1 cellular context compared by ENCODE assay signal in the genomic region with DNA sequence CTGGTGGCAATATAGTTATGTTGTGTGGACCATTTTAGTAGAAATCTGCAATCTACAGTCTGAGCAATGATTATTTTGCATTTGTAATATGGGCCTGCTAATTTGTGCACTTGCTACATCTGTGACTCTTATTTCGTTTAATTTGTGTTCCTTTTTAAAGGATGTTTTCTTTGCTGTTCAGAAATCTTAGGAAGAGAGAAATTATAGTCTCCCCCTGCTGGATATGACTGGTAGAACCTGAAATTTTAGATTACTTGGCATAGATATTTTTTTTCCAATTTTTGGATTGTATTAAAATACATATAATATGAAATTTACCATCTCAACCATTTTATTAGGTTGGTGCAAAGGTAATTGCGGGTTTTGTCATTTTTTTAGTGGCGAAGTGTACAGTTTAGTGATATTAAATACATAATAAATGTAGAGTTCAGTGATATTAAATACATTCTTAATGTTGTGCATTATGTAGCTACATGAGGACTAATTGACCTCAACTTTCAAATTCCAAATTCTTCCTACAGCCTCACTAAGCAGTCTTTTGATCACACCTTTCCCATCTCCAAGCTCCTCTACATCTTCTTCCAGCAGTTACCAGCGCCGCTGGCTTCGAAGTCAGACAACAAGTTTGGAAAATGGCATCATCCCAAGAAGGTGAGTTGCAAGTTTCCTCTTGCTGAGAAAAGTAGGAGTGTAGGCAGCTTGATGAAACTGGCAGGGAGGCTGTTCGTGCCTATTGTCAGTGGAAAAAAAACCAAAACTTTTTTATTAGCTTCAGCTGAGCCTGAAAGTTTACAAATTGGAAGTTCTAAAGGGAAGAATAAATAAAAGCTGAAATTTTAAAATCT.
TF ChIP-seq lines count a peak whose summit lies in the region.

No MANE protein-coding gene starts in this region.

TF ChIP-seq in GM23338, 12 proteins besides CTCF, POLR2A, EP300 and RAD21 (continued from another document):
- TF ChIP-seq, protein P1, sequence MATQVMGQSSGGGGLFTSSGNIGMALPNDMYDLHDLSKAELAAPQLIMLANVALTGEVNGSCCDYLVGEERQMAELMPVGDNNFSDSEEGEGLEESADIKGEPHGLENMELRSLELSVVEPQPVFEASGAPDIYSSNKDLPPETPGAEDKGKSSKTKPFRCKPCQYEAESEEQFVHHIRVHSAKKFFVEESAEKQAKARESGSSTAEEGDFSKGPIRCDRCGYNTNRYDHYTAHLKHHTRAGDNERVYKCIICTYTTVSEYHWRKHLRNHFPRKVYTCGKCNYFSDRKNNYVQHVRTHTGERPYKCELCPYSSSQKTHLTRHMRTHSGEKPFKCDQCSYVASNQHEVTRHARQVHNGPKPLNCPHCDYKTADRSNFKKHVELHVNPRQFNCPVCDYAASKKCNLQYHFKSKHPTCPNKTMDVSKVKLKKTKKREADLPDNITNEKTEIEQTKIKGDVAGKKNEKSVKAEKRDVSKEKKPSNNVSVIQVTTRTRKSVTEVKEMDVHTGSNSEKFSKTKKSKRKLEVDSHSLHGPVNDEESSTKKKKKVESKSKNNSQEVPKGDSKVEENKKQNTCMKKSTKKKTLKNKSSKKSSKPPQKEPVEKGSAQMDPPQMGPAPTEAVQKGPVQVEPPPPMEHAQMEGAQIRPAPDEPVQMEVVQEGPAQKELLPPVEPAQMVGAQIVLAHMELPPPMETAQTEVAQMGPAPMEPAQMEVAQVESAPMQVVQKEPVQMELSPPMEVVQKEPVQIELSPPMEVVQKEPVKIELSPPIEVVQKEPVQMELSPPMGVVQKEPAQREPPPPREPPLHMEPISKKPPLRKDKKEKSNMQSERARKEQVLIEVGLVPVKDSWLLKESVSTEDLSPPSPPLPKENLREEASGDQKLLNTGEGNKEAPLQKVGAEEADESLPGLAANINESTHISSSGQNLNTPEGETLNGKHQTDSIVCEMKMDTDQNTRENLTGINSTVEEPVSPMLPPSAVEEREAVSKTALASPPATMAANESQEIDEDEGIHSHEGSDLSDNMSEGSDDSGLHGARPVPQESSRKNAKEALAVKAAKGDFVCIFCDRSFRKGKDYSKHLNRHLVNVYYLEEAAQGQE (IDR thresholded peaks at IDR 0.05; ENCODE audit: unreplicated experiment) = no peak
- TF ChIP-seq ZNF114 (CRISPR knock-in tag; IDR thresholded peaks at IDR 0.05) = no peak
- TF ChIP-seq, protein P2, sequence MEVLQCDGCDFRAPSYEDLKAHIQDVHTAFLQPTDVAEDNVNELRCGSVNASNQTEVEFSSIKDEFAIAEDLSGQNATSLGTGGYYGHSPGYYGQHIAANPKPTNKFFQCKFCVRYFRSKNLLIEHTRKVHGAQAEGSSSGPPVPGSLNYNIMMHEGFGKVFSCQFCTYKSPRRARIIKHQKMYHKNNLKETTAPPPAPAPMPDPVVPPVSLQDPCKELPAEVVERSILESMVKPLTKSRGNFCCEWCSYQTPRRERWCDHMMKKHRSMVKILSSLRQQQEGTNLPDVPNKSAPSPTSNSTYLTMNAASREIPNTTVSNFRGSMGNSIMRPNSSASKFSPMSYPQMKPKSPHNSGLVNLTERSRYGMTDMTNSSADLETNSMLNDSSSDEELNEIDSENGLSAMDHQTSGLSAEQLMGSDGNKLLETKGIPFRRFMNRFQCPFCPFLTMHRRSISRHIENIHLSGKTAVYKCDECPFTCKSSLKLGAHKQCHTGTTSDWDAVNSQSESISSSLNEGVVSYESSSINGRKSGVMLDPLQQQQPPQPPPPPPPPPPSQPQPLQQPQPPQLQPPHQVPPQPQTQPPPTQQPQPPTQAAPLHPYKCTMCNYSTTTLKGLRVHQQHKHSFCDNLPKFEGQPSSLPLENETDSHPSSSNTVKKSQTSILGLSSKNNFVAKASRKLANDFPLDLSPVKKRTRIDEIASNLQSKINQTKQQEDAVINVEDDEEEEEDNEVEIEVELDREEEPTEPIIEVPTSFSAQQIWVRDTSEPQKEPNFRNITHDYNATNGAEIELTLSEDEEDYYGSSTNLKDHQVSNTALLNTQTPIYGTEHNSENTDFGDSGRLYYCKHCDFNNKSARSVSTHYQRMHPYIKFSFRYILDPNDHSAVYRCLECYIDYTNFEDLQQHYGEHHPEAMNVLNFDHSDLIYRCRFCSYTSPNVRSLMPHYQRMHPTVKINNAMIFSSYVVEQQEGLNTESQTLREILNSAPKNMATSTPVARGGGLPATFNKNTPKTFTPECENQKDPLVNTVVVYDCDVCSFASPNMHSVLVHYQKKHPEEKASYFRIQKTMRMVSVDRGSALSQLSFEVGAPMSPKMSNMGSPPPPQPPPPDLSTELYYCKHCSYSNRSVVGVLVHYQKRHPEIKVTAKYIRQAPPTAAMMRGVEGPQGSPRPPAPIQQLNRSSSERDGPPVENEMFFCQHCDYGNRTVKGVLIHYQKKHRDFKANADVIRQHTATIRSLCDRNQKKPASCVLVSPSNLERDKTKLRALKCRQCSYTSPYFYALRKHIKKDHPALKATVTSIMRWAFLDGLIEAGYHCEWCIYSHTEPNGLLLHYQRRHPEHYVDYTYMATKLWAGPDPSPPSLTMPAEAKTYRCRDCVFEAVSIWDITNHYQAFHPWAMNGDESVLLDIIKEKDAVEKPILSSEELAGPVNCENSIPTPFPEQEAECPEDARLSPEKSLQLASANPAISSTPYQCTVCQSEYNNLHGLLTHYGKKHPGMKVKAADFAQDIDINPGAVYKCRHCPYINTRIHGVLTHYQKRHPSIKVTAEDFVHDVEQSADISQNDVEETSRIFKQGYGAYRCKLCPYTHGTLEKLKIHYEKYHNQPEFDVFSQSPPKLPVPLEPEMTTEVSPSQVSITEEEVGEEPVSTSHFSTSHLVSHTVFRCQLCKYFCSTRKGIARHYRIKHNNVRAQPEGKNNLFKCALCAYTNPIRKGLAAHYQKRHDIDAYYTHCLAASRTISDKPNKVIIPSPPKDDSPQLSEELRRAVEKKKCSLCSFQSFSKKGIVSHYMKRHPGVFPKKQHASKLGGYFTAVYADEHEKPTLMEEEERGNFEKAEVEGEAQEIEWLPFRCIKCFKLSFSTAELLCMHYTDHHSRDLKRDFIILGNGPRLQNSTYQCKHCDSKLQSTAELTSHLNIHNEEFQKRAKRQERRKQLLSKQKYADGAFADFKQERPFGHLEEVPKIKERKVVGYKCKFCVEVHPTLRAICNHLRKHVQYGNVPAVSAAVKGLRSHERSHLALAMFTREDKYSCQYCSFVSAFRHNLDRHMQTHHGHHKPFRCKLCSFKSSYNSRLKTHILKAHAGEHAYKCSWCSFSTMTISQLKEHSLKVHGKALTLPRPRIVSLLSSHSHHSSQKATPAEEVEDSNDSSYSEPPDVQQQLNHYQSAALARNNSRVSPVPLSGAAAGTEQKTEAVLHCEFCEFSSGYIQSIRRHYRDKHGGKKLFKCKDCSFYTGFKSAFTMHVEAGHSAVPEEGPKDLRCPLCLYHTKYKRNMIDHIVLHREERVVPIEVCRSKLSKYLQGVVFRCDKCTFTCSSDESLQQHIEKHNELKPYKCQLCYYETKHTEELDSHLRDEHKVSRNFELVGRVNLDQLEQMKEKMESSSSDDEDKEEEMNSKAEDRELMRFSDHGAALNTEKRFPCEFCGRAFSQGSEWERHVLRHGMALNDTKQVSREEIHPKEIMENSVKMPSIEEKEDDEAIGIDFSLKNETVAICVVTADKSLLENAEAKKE (CRISPR knock-in tag; IDR thresholded peaks at IDR 0.05) = no peak
- no peak for TF ChIP-seq CREB1 (CRISPR knock-in tag; IDR thresholded peaks at IDR 0.05; ENCODE audit: low read depth)
